Comparison of ENCODE assay signal across 13 cellular contexts in the genomic region with DNA sequence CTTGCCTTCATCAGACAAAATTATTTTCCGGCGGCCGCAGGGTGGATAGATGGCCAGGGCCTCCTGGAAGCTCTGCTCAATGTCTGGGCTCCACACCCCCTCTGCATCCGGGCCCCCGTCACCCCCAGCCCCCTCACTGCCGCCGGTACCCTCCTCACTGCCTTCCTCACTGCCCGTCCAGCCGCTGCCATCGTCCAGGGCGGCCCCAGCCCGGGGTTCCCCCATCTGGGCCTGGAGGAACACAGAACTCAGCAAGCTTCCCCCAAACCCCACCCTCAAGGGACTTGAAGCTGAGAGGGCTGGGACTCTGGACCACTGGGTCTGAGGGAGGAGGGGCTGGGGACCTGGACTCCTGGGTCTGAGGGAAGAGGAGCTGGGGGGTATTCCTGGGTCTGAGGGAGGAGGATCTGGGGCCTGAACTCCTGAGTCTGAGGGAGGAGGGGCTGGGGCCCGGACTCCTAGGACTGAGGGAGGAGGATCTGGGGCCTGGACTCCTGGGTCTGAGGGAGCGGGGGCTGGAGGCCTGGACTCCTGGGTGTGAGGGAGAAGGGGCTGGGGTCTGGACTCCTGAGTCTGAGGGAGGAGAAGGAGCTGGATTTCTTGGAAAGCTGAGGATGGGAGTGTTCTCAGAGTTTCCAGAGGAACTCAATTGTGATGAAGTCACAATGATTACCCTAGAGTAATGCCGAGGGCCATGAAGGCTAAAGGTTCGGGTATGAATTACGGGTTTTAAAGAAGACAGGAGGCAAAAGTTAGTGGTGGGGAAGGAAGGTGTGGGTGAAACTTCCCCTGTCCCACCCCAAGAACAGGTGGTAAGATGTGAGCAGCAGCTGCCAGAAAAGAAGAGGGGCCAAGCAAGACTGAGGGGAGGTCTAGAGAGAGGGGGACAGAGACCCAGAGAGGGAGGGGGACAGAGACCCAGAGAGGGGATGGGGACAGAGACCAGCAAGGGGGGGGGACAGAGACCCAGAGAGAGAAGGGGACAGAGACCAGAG. TPM values are rescaled to one million over a fixed set of nuclear protein-coding genes. Genes with fewer than 3 reads are reported as not detected.
DNase-seq lines count a peak whose midpoint lies in the region; FAIRE-seq and TF ChIP-seq lines count a peak whose summit lies in the region.
"Had no signal": no experiment of that assay in that cellular context is flagged by ENCODE, and none has a peak within 500 bp of the region (broad histone marks: within the 10 kb centered on the region; RNA-seq: fewer than 3 reads in every experiment).

No MANE protein-coding gene starts in this region.

- no peak overlapping the region for H4K91ac ChIP-seq in mesenchymal stem cell (ENCODE audit: low read length)

- no peak overlapping the region for H3K9ac ChIP-seq in HUES48 (ENCODE audit: low read depth, low read length)
- H3K9ac ChIP-seq in mesenchymal stem cell (ENCODE audit: low read length), result no peak overlapping the region
- peak overlapping the region in 3 of 5 donors; percentile 59 to 84 (median 78) for H3K9ac ChIP-seq in subcutaneous abdominal adipose tissue (ENCODE audit: low read length in 5 of 5)

- H3K27ac ChIP-seq in HUES48 (ENCODE audit: low read depth, low read length) (no peak overlapping the region), mesenchymal stem cell (ENCODE audit: low read length, poor library complexity, severe bottlenecking) (no peak overlapping the region), subcutaneous abdominal adipose tissue (ENCODE audit: low read depth, low read length) (peak overlapping the region; percentile 90)

- peak overlapping the region; percentile 72 for H3K4me2 ChIP-seq in mesenchymal stem cell (ENCODE audit: low read length, poor library complexity, severe bottlenecking)

- H3K36me3 ChIP-seq in HUES48 (ENCODE audit: control insufficient read depth, insufficient read depth, low read length) (peaks cover 44% of the 10 kb centered on the region), mesenchymal stem cell (ENCODE audit: control insufficient read depth in 1 of 2, insufficient read depth in 2 of 2, low read depth in 1 of 2, low read length in 2 of 2) (peaks cover 23 to 45% of the 10 kb centered on the region in 2 experiments), subcutaneous abdominal adipose tissue (ENCODE audit: control insufficient read depth in 5 of 5, insufficient read depth in 5 of 5, low read length in 5 of 5) (peaks cover 0 to 33% (median 19%) of the 10 kb centered on the region in 5 donors)

- H3K9me3 ChIP-seq in HUES48 (ENCODE audit: control insufficient read depth, insufficient read depth, low read length) (no peaks in the 10 kb centered on the region), mesenchymal stem cell (ENCODE audit: control insufficient read depth, low read length) (no peaks in the 10 kb centered on the region), subcutaneous abdominal adipose tissue (ENCODE audit: control insufficient read depth in 5 of 5, low read length in 5 of 5) (no peaks in the 10 kb centered on the region)
- H3K9me3 ChIP-seq: left lung had no signal

- H2BK15ac ChIP-seq in mesenchymal stem cell (ENCODE audit: low read depth, poor library complexity, severe bottlenecking), result no peak overlapping the region

- peak overlapping the region in 1 of 2 experiments; percentile 15 for H3K4ac ChIP-seq in mesenchymal stem cell (ENCODE audit: low read depth in 1 of 2, low read length in 2 of 2)

- H2AK5ac ChIP-seq in mesenchymal stem cell (ENCODE audit: low read length, severe bottlenecking), result peak overlapping the region; percentile 76

- H3K4me1 ChIP-seq in HUES48 (ENCODE audit: control insufficient read depth, insufficient read depth, low read length), result peaks cover 3% of the 10 kb centered on the region; the same call in 1 of the 2 replicates
- peaks cover 28% of the 10 kb centered on the region for H3K4me1 ChIP-seq in mesenchymal stem cell (ENCODE audit: control insufficient read depth, insufficient read depth, low read depth, low read length)
- H3K4me1 ChIP-seq in subcutaneous abdominal adipose tissue (ENCODE audit: control insufficient read depth in 5 of 5, insufficient read depth in 5 of 5, low read length in 5 of 5), result peaks cover 0 to 62% (median 43%) of the 10 kb centered on the region in 5 donors

- no peak overlapping the region for H2BK5ac ChIP-seq in mesenchymal stem cell (ENCODE audit: low read depth, low read length, poor library complexity, severe bottlenecking)

- in situ Hi-C loops in astrocyte of the cerebellum (cut with HindIII; ENCODE audit: low sequenced_read_pairs), result no loop called here

- peak overlapping the region; percentile 95 for H3K4me3 ChIP-seq in HUES48 (ENCODE audit: low read depth, low read length)
- peak overlapping the region; percentile 94 for H3K4me3 ChIP-seq in astrocyte of the cerebellum (ENCODE audit: low read depth, low read length)
- no peak overlapping the region for H3K4me3 ChIP-seq in mesenchymal stem cell (ENCODE audit: insufficient read depth in 1 of 2, low read depth in 1 of 2, low read length in 2 of 2)
- peak overlapping the region in 2 of 5 donors; percentile 13 to 85 for H3K4me3 ChIP-seq in subcutaneous abdominal adipose tissue (ENCODE audit: low read depth in 1 of 5, low read length in 5 of 5)

- WGBS in mesenchymal stem cell, result 87% methylated on average over 12 of the region's 17 CpGs

- peak overlapping the region in 1 of 2 experiments; percentile 97 for H3K18ac ChIP-seq in mesenchymal stem cell (ENCODE audit: low read depth in 1 of 2, low read length in 2 of 2)

- H3K23ac ChIP-seq in mesenchymal stem cell (ENCODE audit: low read length in 2 of 2), result no peak overlapping the region

- H2BK12ac ChIP-seq in mesenchymal stem cell (ENCODE audit: low read length in 2 of 2), result no peak overlapping the region

- H2BK120ac ChIP-seq in mesenchymal stem cell (ENCODE audit: low read depth, low read length), result no peak overlapping the region

- H3K27me3 ChIP-seq in HUES48 (ENCODE audit: control insufficient read depth, insufficient read depth, low read length) (no peaks in the 10 kb centered on the region), mesenchymal stem cell (ENCODE audit: control insufficient read depth in 1 of 2, insufficient read depth in 1 of 2, low read length in 2 of 2) (no peaks in the 10 kb centered on the region), subcutaneous abdominal adipose tissue (ENCODE audit: control insufficient read depth in 5 of 5, insufficient read depth in 4 of 5, low read length in 5 of 5) (no peaks in the 10 kb centered on the region)

- H2AFZ ChIP-seq in mesenchymal stem cell (ENCODE audit: low read depth, low read length), result no peak overlapping the region

- no peak overlapping the region for H3K14ac ChIP-seq in mesenchymal stem cell (ENCODE audit: low read length in 2 of 2)

- H4K8ac ChIP-seq in mesenchymal stem cell (ENCODE audit: low read length), result no peak overlapping the region

- DNase-seq in astrocyte of the cerebellum (ENCODE audit: low read depth), result no peak
- peak; percentile 13 for DNase-seq in mesenchymal stem cell
- no peak for DNase-seq in D341Med (ENCODE audit: low spot score)
- DNase-seq in frontal cortex (ENCODE audit: low spot score in 2 of 2), result no peak
- no peak for DNase-seq in NCI-H2171 treated with DMSO at 0.1 percent for 48 hours (lab: John Stamatoyannopoulos, UW)
- DNase-seq: DND-41; KG1; left lung; NCI-H345; stimulated activated CD8-positive, alpha-beta memory T cell treated with anti-CD3 and anti-CD28 coated beads, Interleukin-4, amount 100 ng/mL, for 48 hours had no signal

- peaks cover 31% of the 10 kb centered on the region for H3K79me1 ChIP-seq in mesenchymal stem cell (replicated peaks; ENCODE audit: low read length, poor library complexity, severe bottlenecking)

- TF ChIP-seq CTCF in astrocyte of the cerebellum (IDR thresholded peaks at IDR 0.05; ENCODE audit: low read depth, low read length, missing control alignments), result no peak

- FAIRE-seq in frontal cortex (lab: Jason Lieb, UNC), result no peak

RNA-seq across cellular contexts. Expression of a gene that starts 2.1 kb away (rescaled TPM):
- polyA plus RNA-seq in mesenchymal stem cell (2013, experiment 1 of 2), result 72.7 TPM
- 73.6 TPM for polyA plus RNA-seq in mesenchymal stem cell (2013, experiment 2 of 2)
- total RNA-seq in frontal cortex, result 5.3 TPM

RNA-seq across cellular contexts. Expression of a gene that starts 3.5 kb away (rescaled TPM):
- polyA plus RNA-seq in mesenchymal stem cell (2013, experiment 1 of 2), result 0.46 TPM
- 0.70 TPM for polyA plus RNA-seq in mesenchymal stem cell (2013, experiment 2 of 2)
- total RNA-seq in frontal cortex, result 1.2 TPM

RNA-seq across cellular contexts. Expression of a gene that starts 24.9 kb away (rescaled TPM):
- polyA plus RNA-seq in mesenchymal stem cell (2013, experiment 1 of 2), result not detected
- not detected for polyA plus RNA-seq in mesenchymal stem cell (2013, experiment 2 of 2)
- 0.82 TPM for total RNA-seq in frontal cortex
- total RNA-seq: SK-MEL-5 had no signal

RNA-seq across cellular contexts. Expression of a gene that starts 27.9 kb away (rescaled TPM):
- not detected for polyA plus RNA-seq in mesenchymal stem cell (2013, experiment 1 of 2)
- polyA plus RNA-seq in mesenchymal stem cell (2013, experiment 2 of 2), result not detected
- not detected for total RNA-seq in frontal cortex
- total RNA-seq: SK-MEL-5 had no signal

RNA-seq across cellular contexts. Expression of a gene that starts 35.2 kb away (rescaled TPM):
- polyA plus RNA-seq in mesenchymal stem cell (2013, experiment 1 of 2), result 3.5 TPM
- polyA plus RNA-seq in mesenchymal stem cell (2013, experiment 2 of 2), result 3.6 TPM
- total RNA-seq in frontal cortex, result not detected

Comparison
In these comparisons a context has a peak if more than half of its experiments do, and no peak if none do; other contexts are left out.
1. H3K4me3 ChIP-seq: peak in HUES48 (single experiment) and astrocyte of the cerebellum (single experiment); none in mesenchymal stem cell (0 of 2).
2. H3K9ac ChIP-seq: peak in subcutaneous abdominal adipose tissue (3 of 5); none in HUES48 (single experiment) and mesenchymal stem cell (single experiment).